ENCODE assay signal across 12 cellular contexts in genomic region chr9:70403166-70403565, GRCh38. TPM values are rescaled to one million over a fixed set of nuclear protein-coding genes. Genes with fewer than 3 reads are reported as not detected.
DNase-seq lines count a peak whose midpoint lies in the region; TF ChIP-seq lines count a peak whose summit lies in the region.
"Had no signal": no experiment of that assay in that cellular context is flagged by ENCODE, and none has a peak within 500 bp of the region (broad histone marks: within the 10 kb centered on the region; RNA-seq: fewer than 3 reads in every experiment).

No MANE protein-coding gene starts in this region.

- TF ChIP-seq CTCF in RWPE1 (conservative IDR thresholded peaks at IDR 0.05; ENCODE audit: low read depth) (no peak), stomach (IDR thresholded peaks at IDR 0.05) (no peak), spleen (IDR thresholded peaks at IDR 0.05 in 8 of 11, conservative IDR thresholded peaks at IDR 0.05 in 3 of 11) (no peak)

- H3K9me3 ChIP-seq in stomach: no peaks in the 10 kb centered on the region
- H3K9me3 ChIP-seq in spleen: no peaks in the 10 kb centered on the region

- POLR2A ChIA-PET in RWPE1 (lab: Yijun Ruan, JAX; ENCODE audit: low non-redundant PET): interaction anchor here (0.6 to 0.8 kb wide), 2 partner anchors 9 to 70 kb away, joined by 4 to 5 read pairs; no protein-coding TSS in a partner anchor

- 46 to 73% (median 60%) methylated on average over 2 of the region's 2 CpGs for WGBS in stomach, 5 donors
- WGBS in spleen, 5 donors: 64 to 89% (median 80%) methylated on average over 2 of the region's 2 CpGs

- no peak for TF ChIP-seq EP300 in stomach (IDR thresholded peaks at IDR 0.05)

- H3K27ac ChIP-seq in RWPE1 (peak overlapping the region; percentile 48), stomach (peak overlapping the region; percentile 39 to 80 (median 76)), spleen (peak overlapping the region in 4 of 8 donors; percentile 6 to 83 (median 24))

- no peak for TF ChIP-seq POLR2A in stomach (IDR thresholded peaks at IDR 0.05)
- no peak for TF ChIP-seq POLR2A in spleen (IDR thresholded peaks at IDR 0.05)

- H3K4me3 ChIP-seq in stomach: peak overlapping the region in 1 of 4 donors; percentile 4
- no peak overlapping the region for H3K4me3 ChIP-seq in spleen

- peaks cover 0 to 8% (median 6%) of the 10 kb centered on the region in 4 donors for H3K36me3 ChIP-seq in stomach
- H3K36me3 ChIP-seq in spleen: peaks cover 0 to 3% (median 0%) of the 10 kb centered on the region in 6 donors

- DNase-seq in Daoy (ENCODE audit: low read depth) (peak; percentile 61), RWPE1 (ENCODE audit: low spot score) (no peak), islet precursor cell (peak; percentile 23), stomach (no peak), spleen (no peak), DMS114 treated with DMSO at 0.1 percent for 48 hours (lab: John Stamatoyannopoulos, UW; ENCODE audit: unreplicated experiment) (no peak)
- no peak for DNase-seq in stimulated activated CD4-positive, alpha-beta T cell treated with anti-CD3 and anti-CD28 coated beads, Interleukin-4, amount 100 ng/mL, for 4 hours
- DNase-seq: activated CD4-positive, alpha-beta T cell treated with anti-CD3 and anti-CD28 coated beads, Interleukin-2, amount 50 U/mL, for 1 hour; effector memory CD4-positive, alpha-beta T cell; HCEC 1CT; NCI-H2081; T-helper 1 cell had no signal

- CTCF ChIA-PET in RWPE1 (lab: Yijun Ruan, JAX): interaction anchor here (0.6 to 1.1 kb wide), 2 partner anchors 199 to 1839 kb away, joined by 3 read pairs; no protein-coding TSS in a partner anchor

- peaks cover 84 to 100% (median 97%) of the 10 kb centered on the region in 4 donors for H3K4me1 ChIP-seq in stomach
- peaks cover 50 to 100% (median 80%) of the 10 kb centered on the region in 6 donors for H3K4me1 ChIP-seq in spleen

- H3K27me3 ChIP-seq in stomach: no peaks in the 10 kb centered on the region
- H3K27me3 ChIP-seq in spleen (replicated peaks in 1 of 7): no peaks in the 10 kb centered on the region

- intact Hi-C loops in stomach (cut with DNase I; ENCODE audit: low total_unique reads): loop anchor here (5.0 kb wide), 1 partner anchor 51 kb away; no protein-coding TSS in a partner anchor
- intact Hi-C loops in spleen (cut with DNase I; ENCODE audit: low total_unique reads): no loop called here

RNA-seq across cellular contexts. Expression of gene KLF9, which starts 11.3 kb away (rescaled TPM):
- total RNA-seq in Daoy (2014; rRNA removed; shearing (Covaris generic)): 9.4 and 10.6 TPM in 2 replicates
- total RNA-seq in stomach (100 to 1,000 TPM in 2 of 5 donors, 10 to 100 TPM in 3; 37.3 to 174 (median 95.3) TPM), spleen (10 to 100 TPM; 13.5 to 74.8 (median 50.4) TPM)
- polyA plus RNA-seq in stomach (10 to 100 TPM; 27.9 to 35.9 (median 28.4) TPM), spleen (10 to 100 TPM in 2 of 3 donors, 1 to 10 TPM in 1; 7.1 to 12.6 (median 12.4) TPM)

Comparison
In these comparisons a context has a peak if more than half of its experiments do, and no peak if none do; other contexts are left out.
1. DNase-seq: peak in Daoy (single experiment) and islet precursor cell (single experiment); none in RWPE1 (single experiment), stomach (single experiment), stimulated activated CD4-positive, alpha-beta T cell treated with anti-CD3 and anti-CD28 coated beads, Interleukin-4, amount 100 ng/mL, for 4 hours (0 of 2), spleen (single experiment) and DMS114 treated with DMSO at 0.1 percent for 48 hours (single experiment).